In the genomic region with DNA sequence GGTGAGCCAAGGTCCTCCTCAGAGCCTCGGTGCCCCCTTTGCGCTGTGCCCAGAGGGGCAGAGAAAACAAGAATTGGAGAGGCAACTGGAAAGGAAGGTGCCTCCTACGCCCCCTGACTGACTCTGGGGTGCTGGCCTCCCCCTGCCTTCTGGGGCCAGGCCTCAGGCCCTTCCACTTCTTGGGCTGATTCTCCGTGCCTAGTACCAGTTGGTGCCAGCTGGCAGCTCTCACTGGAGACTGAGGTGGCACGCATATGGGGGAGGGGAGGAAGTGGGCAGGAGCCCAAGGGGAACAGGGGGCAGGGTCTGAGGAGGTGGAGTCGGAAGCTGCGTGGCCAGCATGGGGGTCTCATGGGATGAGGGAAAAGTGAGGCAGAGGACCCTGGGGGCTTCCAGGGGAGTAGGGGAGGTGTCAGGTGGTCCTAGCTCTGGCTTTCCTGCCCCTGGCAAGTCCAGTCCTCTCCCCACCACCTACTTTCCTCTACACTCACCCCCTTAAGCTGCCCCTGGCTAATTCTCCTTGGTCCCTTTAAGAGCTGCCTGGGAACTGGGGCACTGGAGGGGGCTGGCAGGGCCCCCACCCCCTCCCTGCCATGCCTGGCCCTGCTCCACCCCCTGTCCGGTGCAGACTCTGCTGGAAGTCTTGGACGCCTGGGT, we compare ENCODE assay signal across 8 cellular contexts. TPM values are rescaled to one million over a fixed set of nuclear protein-coding genes. Genes with fewer than 3 reads are reported as not detected.
DNase-seq lines count a peak whose midpoint lies in the region; ATAC-seq, FAIRE-seq and TF ChIP-seq lines count a peak whose summit lies in the region.

No MANE protein-coding gene starts in this region.

- peak overlapping the region; percentile 90 for H3K27ac Mint-ChIP-seq in activated CD4-positive, alpha-beta T cell treated with anti-CD3 and anti-CD28 coated beads, Interleukin-2, amount 10 ng/mL, durations not matched to agents 24 days and 14 days
- peak overlapping the region; percentile 71 for H3K27ac Mint-ChIP-seq in activated B cell treated with CpG ODN at 0.5 μM for 24 hours

- ATAC-seq in activated B cell treated with CpG ODN at 0.5 μM for 24 hours (ENCODE audit: low read depth), result no peak
- no peak for ATAC-seq in HG03135 (IDR thresholded peaks at IDR 0.05; ENCODE audit: unreplicated experiment)

- no peak for TF ChIP-seq EP300 in stomach (IDR thresholded peaks at IDR 0.05)

- H3K4me3 ChIP-seq in iPS-18a (ENCODE audit: low read length) (peak overlapping the region; percentile 47), stomach (peak overlapping the region in 1 of 4 donors; percentile 5)

- 16 to 26% (median 17%) methylated on average over 9 of the region's 9 CpGs for WGBS in stomach, 5 donors

- TF ChIP-seq POLR2A in stomach (IDR thresholded peaks at IDR 0.05) (no peak), H54 (IDR thresholded peaks at IDR 0.05; ENCODE audit: low read depth, low read length) (no peak)

- H3K4me3 Mint-ChIP-seq in activated CD4-positive, alpha-beta T cell treated with anti-CD3 and anti-CD28 coated beads, Interleukin-2, amount 10 ng/mL, durations not matched to agents 24 days and 14 days, result peak overlapping the region; percentile 61
- H3K4me3 Mint-ChIP-seq in activated B cell treated with CpG ODN at 0.5 μM for 24 hours, result no peak overlapping the region

- no peaks in the 10 kb centered on the region for H3K27me3 Mint-ChIP-seq in activated CD4-positive, alpha-beta T cell treated with anti-CD3 and anti-CD28 coated beads, Interleukin-2, amount 10 ng/mL, durations not matched to agents 24 days and 14 days
- H3K27me3 Mint-ChIP-seq in activated B cell treated with CpG ODN at 0.5 μM for 24 hours, result peaks cover 6% of the 10 kb centered on the region

- CTCF ChIA-PET in activated B cell treated with CpG ODN at 0.5 μM for 24 hours (lab: Charles Lee), result interaction anchor here (0.8 to 13.6 kb wide), 5 partner anchors 47 to 80 kb away, joined by 3 to 215 read pairs (median 4); partner anchors contain the start of genes PMF1 and SLC25A44

- TF ChIP-seq CTCF in activated B cell treated with CpG ODN at 0.5 μM for 24 hours (IDR thresholded peaks at IDR 0.05), result no peak
- no peak for TF ChIP-seq CTCF in stomach (IDR thresholded peaks at IDR 0.05)

- no peaks in the 10 kb centered on the region for H3K36me3 ChIP-seq in iPS-18a (ENCODE audit: control insufficient read depth, low read depth, low read length)
- no peaks in the 10 kb centered on the region for H3K36me3 ChIP-seq in stomach

- H3K27ac ChIP-seq in iPS-18a (ENCODE audit: low read length) (no peak overlapping the region), stomach (peak overlapping the region in 3 of 5 donors; percentile 57 to 70 (median 61))

- H3K4me1 ChIP-seq in iPS-18a (ENCODE audit: control insufficient read depth, low read depth, low read length), result peaks cover 49% of the 10 kb centered on the region
- peaks cover 13 to 42% (median 23%) of the 10 kb centered on the region in 4 donors for H3K4me1 ChIP-seq in stomach

- intact Hi-C loops in activated CD4-positive, alpha-beta T cell treated with anti-CD3 and anti-CD28 coated beads, Interleukin-2, amount 10 ng/mL, durations not matched to agents 24 days and 14 days (cut with micrococcal nuclease), result loop anchor here (1.0 to 5.0 kb wide), 4 partner anchors 17 to 170 kb away; no protein-coding TSS in a partner anchor
- intact Hi-C loops in activated B cell treated with CpG ODN at 0.5 μM for 24 hours (cut with micrococcal nuclease) (loop anchor here (1.0 kb wide), 3 partner anchors 46 to 172 kb away; no protein-coding TSS in a partner anchor), stomach (cut with DNase I; ENCODE audit: low total_unique reads) (no loop called here)

- no peaks in the 10 kb centered on the region for H3K36me3 Mint-ChIP-seq in activated CD4-positive, alpha-beta T cell treated with anti-CD3 and anti-CD28 coated beads, Interleukin-2, amount 10 ng/mL, durations not matched to agents 24 days and 14 days (ENCODE audit: low read depth)
- no peaks in the 10 kb centered on the region for H3K36me3 Mint-ChIP-seq in activated B cell treated with CpG ODN at 0.5 μM for 24 hours (ENCODE audit: low read depth)

- no peak for DNase-seq in activated CD4-positive, alpha-beta T cell treated with anti-CD3 and anti-CD28 coated beads, Interleukin-2, amount 10 ng/mL, durations not matched to agents 24 days and 14 days
- DNase-seq in activated CD4-positive, alpha-beta T cell treated with anti-CD3 and anti-CD28 coated beads for 1 hour, result no peak
- DNase-seq in activated B cell treated with CpG ODN at 0.5 μM for 24 hours (no peak), stomach (peak; percentile 71), H54 (ENCODE audit: insufficient read length, low spot score) (no peak), UCSD-AML1 (lab: John Stamatoyannopoulos, UW; ENCODE audit: unreplicated experiment) (no peak)

- H3K4me1 Mint-ChIP-seq in activated CD4-positive, alpha-beta T cell treated with anti-CD3 and anti-CD28 coated beads, Interleukin-2, amount 10 ng/mL, durations not matched to agents 24 days and 14 days, result peaks cover 29% of the 10 kb centered on the region
- peaks cover 55% of the 10 kb centered on the region for H3K4me1 Mint-ChIP-seq in activated B cell treated with CpG ODN at 0.5 μM for 24 hours

- peak overlapping the region; percentile 34 for H3K9ac ChIP-seq in iPS-18a (ENCODE audit: low read length)

- H3K9me3 ChIP-seq in iPS-18a (ENCODE audit: control insufficient read depth, low read depth, low read length), result no peaks in the 10 kb centered on the region
- no peaks in the 10 kb centered on the region for H3K9me3 ChIP-seq in stomach

- no peak for FAIRE-seq in H54 (lab: Jason Lieb, UNC)

- POLR2A ChIA-PET in activated B cell treated with CpG ODN at 0.5 μM for 24 hours (lab: Charles Lee), result interaction anchor here (0.6 to 6.8 kb wide), 8 partner anchors 9 to 80 kb away, joined by 3 to 71 read pairs (median 4); partner anchors contain the start of genes PMF1 and SLC25A44

- H3K27me3 ChIP-seq in iPS-18a (ENCODE audit: control insufficient read depth, insufficient read depth, low read length) (no peaks in the 10 kb centered on the region), stomach (peaks cover 0 to 19% (median 5%) of the 10 kb centered on the region in 3 donors)

- no peaks in the 10 kb centered on the region for H3K9me3 Mint-ChIP-seq in activated CD4-positive, alpha-beta T cell treated with anti-CD3 and anti-CD28 coated beads, Interleukin-2, amount 10 ng/mL, durations not matched to agents 24 days and 14 days
- no peaks in the 10 kb centered on the region for H3K9me3 Mint-ChIP-seq in activated B cell treated with CpG ODN at 0.5 μM for 24 hours

RNA-seq across cellular contexts. Expression of gene SEMA4A, which starts 6.5 kb away (rescaled TPM):
- total RNA-seq in activated CD4-positive, alpha-beta T cell treated with anti-CD3 and anti-CD28 coated beads, Interleukin-2, amount 10 ng/mL, durations not matched to agents 24 days and 14 days, result 12.1 and 12.7 TPM in 2 replicates
- total RNA-seq in activated B cell treated with CpG ODN at 0.5 μM for 24 hours, result 7.0 and 7.4 TPM in 2 replicates
- 10 to 100 TPM in 2 of 5 donors, 1 to 10 TPM in 3; 2.6 to 23.3 (median 8.5) TPM for total RNA-seq in stomach
- 10 to 100 TPM in 1 of 3 donors, 1 to 10 TPM in 2; 4.1 to 13.9 (median 4.7) TPM for polyA plus RNA-seq in stomach

RNA-seq across cellular contexts. Expression of gene LMNA, which starts 32.4 kb away (rescaled TPM):
- total RNA-seq in activated CD4-positive, alpha-beta T cell treated with anti-CD3 and anti-CD28 coated beads, Interleukin-2, amount 10 ng/mL, durations not matched to agents 24 days and 14 days, result 105 and 110 TPM in 2 replicates
- total RNA-seq in activated B cell treated with CpG ODN at 0.5 μM for 24 hours (40.4 and 47.5 TPM in 2 replicates), stomach (100 to 1,000 TPM in 4 of 5 donors, 10 to 100 TPM in 1; 53.1 to 630 (median 318) TPM)
- polyA plus RNA-seq in stomach, result 100 to 1,000 TPM; 108 to 201 (median 132) TPM

RNA-seq across cellular contexts. Expression of gene SLC25A44, which starts 47.0 kb away (rescaled TPM):
- 61.0 and 67.9 TPM in 2 replicates for total RNA-seq in activated CD4-positive, alpha-beta T cell treated with anti-CD3 and anti-CD28 coated beads, Interleukin-2, amount 10 ng/mL, durations not matched to agents 24 days and 14 days
- total RNA-seq in activated B cell treated with CpG ODN at 0.5 μM for 24 hours, result 17.9 and 26.4 TPM in 2 replicates
- 1 to 10 TPM; 4.9 to 9.9 (median 7.2) TPM for total RNA-seq in stomach
- 1 to 10 TPM; 5.4 to 9.0 (median 6.8) TPM for polyA plus RNA-seq in stomach
